Comparison of ENCODE assay signal across 24 cellular contexts in genomic region chr4:154294951-154295350, GRCh38.
"Had no signal": no experiment of that assay in that cellular context is flagged by ENCODE, and none has a peak within 500 bp of the region (broad histone marks: within the 10 kb centered on the region; RNA-seq: fewer than 3 reads in every experiment).

No MANE protein-coding gene starts in this region.

- H3K4me3 ChIP-seq: neural progenitor cell, ovary, psoas muscle, right lobe of liver, sigmoid colon, stomach, thoracic aorta, thyroid gland, tibial nerve, upper lobe of left lung, vagina had no signal

- H3K9ac ChIP-seq: neural progenitor cell, parathyroid adenoma had no signal

- H3K4me1 ChIP-seq: neural progenitor cell, parathyroid adenoma, psoas muscle, right lobe of liver, sigmoid colon, stomach, thyroid gland, tibial nerve, upper lobe of left lung, vagina had no signal

- ATAC-seq: psoas muscle; right cardiac atrium; right lobe of liver; stimulated activated effector memory CD8-positive, alpha-beta T cell treated with anti-CD3 and anti-CD28 coated beads, Interleukin-12 subunit alpha, Interleukin-12 subunit beta, amount 100 ng/mL, for 72 hours; stimulated activated naive B cell treated with anti-CD40 and anti-IgM and Interleukin-4, amounts not matched to agents 10 μg/mL and 1 μg/mL and 100 μg/mL, for 72 hours had no signal

- FAIRE-seq: small intestine, urothelium cell line had no signal

- H2AFZ ChIP-seq: neural progenitor cell, parathyroid adenoma had no signal

- H3K27ac ChIP-seq: neural progenitor cell, ovary, parathyroid adenoma, psoas muscle, right lobe of liver, sigmoid colon, stomach, thoracic aorta, thyroid gland, tibial nerve, upper lobe of left lung, vagina had no signal

- H3K79me2 ChIP-seq: parathyroid adenoma had no signal

- H3K9me3 ChIP-seq: ovary, psoas muscle, right lobe of liver, sigmoid colon, stomach, thoracic aorta, thyroid gland, upper lobe of left lung, vagina had no signal

- H3K27me3 ChIP-seq: neural progenitor cell, ovary, right lobe of liver, sigmoid colon, stomach, thyroid gland, tibial nerve, upper lobe of left lung, vagina had no signal

- H3K36me3 ChIP-seq: neural progenitor cell, ovary, right lobe of liver, sigmoid colon, stomach, thoracic aorta, thyroid gland, tibial nerve, upper lobe of left lung, vagina had no signal

- DNase-seq: occipital lobe; ovary; posterior cingulate gyrus; psoas muscle; right cardiac atrium; right lobe of liver; sigmoid colon; small intestine; stimulated activated CD4-positive, alpha-beta T cell treated with anti-CD3 and anti-CD28 coated beads, Interleukin-15, amount 100 ng/mL, for 24 hours; stimulated activated CD4-positive, alpha-beta T cell treated with anti-CD3 and anti-CD28 coated beads, Interleukin-2, amount 100 ng/mL, for 24 hours; stimulated activated CD4-positive, alpha-beta T cell treated with anti-CD3 and anti-CD28 coated beads, Interleukin-2, amount 100 ng/mL, for 48 hours; stimulated activated CD4-positive, alpha-beta T cell treated with anti-CD3 and anti-CD28 coated beads, Interleukin-4, amount 100 ng/mL, for 24 hours; stimulated activated naive B cell treated with anti-CD40 and anti-IgM and Interleukin-4, amounts not matched to agents 10 μg/mL and 1 μg/mL and 100 μg/mL, for 72 hours; stimulated activated naive CD4-positive, alpha-beta T cell treated with Interleukin-2 at 50 U/mL for 16 hours; stomach; thyroid gland; upper lobe of left lung had no signal

- H3K4me2 ChIP-seq: neural progenitor cell had no signal
